In the genomic region with DNA sequence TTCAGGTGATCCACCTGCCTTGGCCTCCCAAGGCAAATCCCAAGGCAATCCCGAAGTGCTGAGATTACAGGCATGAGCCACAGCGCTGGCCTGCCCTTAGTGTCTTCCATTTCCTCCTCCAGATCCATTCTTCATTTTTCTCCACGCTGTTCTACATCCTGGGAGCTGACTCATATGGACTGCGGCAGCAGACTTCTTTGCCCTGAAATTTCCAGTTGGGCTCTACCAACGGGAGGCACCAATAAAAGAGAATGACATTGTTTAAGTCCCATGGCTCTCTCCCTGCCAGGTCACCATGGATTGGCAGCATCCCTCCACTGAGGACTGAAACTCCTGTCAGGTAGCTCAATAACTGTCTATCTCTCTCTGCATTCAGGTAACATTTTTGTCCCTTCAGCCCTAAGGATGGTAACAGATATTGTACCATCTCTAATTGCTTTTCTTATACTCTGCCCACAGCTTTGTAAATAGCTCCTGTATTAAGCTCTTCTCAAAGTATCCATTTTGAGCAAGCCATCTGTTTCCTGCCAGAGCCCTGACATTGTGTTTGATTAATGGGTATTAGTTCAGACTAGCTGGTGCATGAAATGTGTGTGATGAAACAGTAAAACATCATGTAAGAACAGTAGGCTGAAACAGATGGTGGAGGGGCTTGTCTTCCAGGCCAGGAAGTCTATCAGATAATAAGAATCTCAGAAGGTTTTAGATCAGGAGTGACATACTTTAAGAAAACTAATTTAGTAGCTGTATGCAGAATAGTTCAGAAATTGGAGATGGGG, we compare ENCODE assay signal across 9 cellular contexts. TPM values are rescaled to one million over a fixed set of nuclear protein-coding genes. Genes with fewer than 3 reads are reported as not detected.
DNase-seq lines count a peak whose midpoint lies in the region; TF ChIP-seq lines count a peak whose summit lies in the region.
"Had no signal": no experiment of that assay in that cellular context is flagged by ENCODE, and none has a peak within 500 bp of the region (broad histone marks: within the 10 kb centered on the region; RNA-seq: fewer than 3 reads in every experiment).

No MANE protein-coding gene starts in this region.

- peak; percentile 17 for DNase-seq in Ammon's horn (ENCODE audit: low spot score)
- peak; percentile 94 for DNase-seq in Karpas-422
- peak; percentile 93 for DNase-seq in OCI-LY7 (ENCODE audit: low spot score)
- DNase-seq in fibroblast of mammary gland (ENCODE audit: low read depth): peak; percentile 78
- no peak for DNase-seq in GM10248 (ENCODE audit: extremely low spot score)
- no peak for DNase-seq in stomach
- no peak for DNase-seq in sigmoid colon
- no peak for DNase-seq in activated naive CD4-positive, alpha-beta T cell treated with Interleukin-2 at 50 U/mL for 16 hours

- H3K79me2 ChIP-seq in Karpas-422 (ENCODE audit: low read length) (peaks cover 20% of the 10 kb centered on the region), OCI-LY7 (ENCODE audit: insufficient read depth, low read depth, low read length) (peaks cover 48% of the 10 kb centered on the region)

- no TSS peak for BruUV-seq in OCI-LY7 (replicated peaks; lab: Mats Ljungman, UMichigan)

- POLR2A ChIA-PET in OCI-LY7 (lab: Charles Lee) (interaction anchor here (0.7 to 14.2 kb wide), 10 partner anchors 7 to 291 kb away, joined by 3 to 494 read pairs (median 4); partner anchors contain the start of gene BICRAL), GM10248 (lab: Yijun Ruan, JAX) (no interaction called here)

- H3K4me3 ChIP-seq in Karpas-422 (ENCODE audit: low read length) (peak overlapping the region; percentile 92), OCI-LY7 (ENCODE audit: low read depth, low read length, poor library complexity, severe bottlenecking) (peak overlapping the region; percentile 82), fibroblast of mammary gland (ENCODE audit: control insufficient read depth, low read depth, low read length) (no peak overlapping the region), stomach (no peak overlapping the region), sigmoid colon (no peak overlapping the region)
- H3K4me3 ChIP-seq: tibial artery had no signal

- peaks cover 46% of the 10 kb centered on the region for H3K4me1 ChIP-seq in Karpas-422 (ENCODE audit: low read length)
- peaks cover 46% of the 10 kb centered on the region for H3K4me1 ChIP-seq in OCI-LY7 (ENCODE audit: insufficient read depth, low read length, poor library complexity, severe bottlenecking)
- H3K4me1 ChIP-seq in stomach: peaks cover 15 to 30% (median 24%) of the 10 kb centered on the region in 4 donors
- peaks cover 0 to 20% (median 16%) of the 10 kb centered on the region in 4 donors for H3K4me1 ChIP-seq in sigmoid colon

- peak overlapping the region; percentile 88 for H3K4me2 ChIP-seq in Karpas-422 (ENCODE audit: low read depth, low read length, poor library complexity, severe bottlenecking)
- H3K4me2 ChIP-seq in OCI-LY7 (ENCODE audit: low read length): peak overlapping the region; percentile 75

- 56 to 73% (median 72%) methylated on average over 5 of the region's 5 CpGs for WGBS in stomach, 5 donors
- 79 to 82% methylated on average over 5 of the region's 5 CpGs for WGBS in sigmoid colon, 2 donors

- H3K27ac ChIP-seq in Karpas-422 (ENCODE audit: low read length) (peak overlapping the region; percentile 96), OCI-LY7 (ENCODE audit: low read depth, low read length, poor library complexity, severe bottlenecking) (peak overlapping the region; percentile 95), stomach (peak overlapping the region in 1 of 5 donors; percentile 14), sigmoid colon (no peak overlapping the region)
- H3K27ac ChIP-seq: tibial artery had no signal

- no peaks in the 10 kb centered on the region for H3K9me3 ChIP-seq in Karpas-422 (ENCODE audit: low read length)
- no peaks in the 10 kb centered on the region for H3K9me3 ChIP-seq in OCI-LY7 (ENCODE audit: low read length)
- no peaks in the 10 kb centered on the region for H3K9me3 ChIP-seq in stomach
- no peaks in the 10 kb centered on the region for H3K9me3 ChIP-seq in sigmoid colon
- H3K9me3 ChIP-seq: tibial artery had no signal

- TF ChIP-seq CTCF in OCI-LY7 (conservative IDR thresholded peaks at IDR 0.05; ENCODE audit: low read length) (no peak), fibroblast of mammary gland (conservative IDR thresholded peaks at IDR 0.05; ENCODE audit: control insufficient read depth, insufficient read depth, low read depth, low read length) (no peak), GM10248 (IDR thresholded peaks at IDR 0.05; ENCODE audit: control extremely low read depth, extremely low read depth, low read depth, missing control alignments) (no peak), stomach (IDR thresholded peaks at IDR 0.05) (no peak), sigmoid colon (IDR thresholded peaks at IDR 0.05) (no peak)

- H3K9ac ChIP-seq in Karpas-422 (ENCODE audit: low read length): peak overlapping the region; percentile 99

- TF ChIP-seq EP300 in stomach (IDR thresholded peaks at IDR 0.05): no peak
- TF ChIP-seq EP300 in sigmoid colon (IDR thresholded peaks at IDR 0.05): no peak

- H3K36me3 ChIP-seq in Karpas-422 (ENCODE audit: insufficient read depth, low read length) (peaks cover 11% of the 10 kb centered on the region; the same call in 1 of the 2 replicates), OCI-LY7 (ENCODE audit: insufficient read depth, low read length) (peaks cover 20% of the 10 kb centered on the region), stomach (no peaks in the 10 kb centered on the region), sigmoid colon (no peaks in the 10 kb centered on the region)
- H3K36me3 ChIP-seq: tibial artery had no signal

- H2AFZ ChIP-seq in Karpas-422 (ENCODE audit: low read length) (no peak overlapping the region), OCI-LY7 (ENCODE audit: low read length) (no peak overlapping the region)

- intact Hi-C loops in OCI-LY7 (cut with micrococcal nuclease; ENCODE audit: unreplicated experiment) (loop anchor here (10.0 kb wide), 2 partner anchors 718 to 1018 kb away; no protein-coding TSS in a partner anchor), stomach (cut with DNase I; ENCODE audit: low total_unique reads) (no loop called here), sigmoid colon (cut with DNase I) (no loop called here)

- TF ChIP-seq POLR2A in stomach (IDR thresholded peaks at IDR 0.05) (no peak), sigmoid colon (IDR thresholded peaks at IDR 0.05) (no peak)

- CTCF ChIA-PET in OCI-LY7 (lab: Charles Lee; ENCODE audit: unreplicated experiment): interaction anchor here (1.0 to 1.3 kb wide), 3 partner anchors 16 to 33 kb away, joined by 3 to 6 read pairs (median 3); no protein-coding TSS in a partner anchor
- CTCF ChIA-PET in GM10248 (lab: Yijun Ruan, JAX): interaction anchor here (0.8 to 9.9 kb wide), 7 partner anchors 11 to 195 kb away, joined by 3 to 84 read pairs (median 3); no protein-coding TSS in a partner anchor

- H3K9me2 ChIP-seq in Karpas-422 (replicated peaks; ENCODE audit: insufficient read depth, low read length) (no peaks in the 10 kb centered on the region), OCI-LY7 (ENCODE audit: insufficient read depth, low read length) (no peaks in the 10 kb centered on the region)

- H3K27me3 ChIP-seq in Karpas-422 (ENCODE audit: low read length) (no peaks in the 10 kb centered on the region), stomach (no peaks in the 10 kb centered on the region), sigmoid colon (no peaks in the 10 kb centered on the region)
- H3K27me3 ChIP-seq: tibial artery had no signal

- no peaks in the 10 kb centered on the region; the same call in 1 of the 2 replicates for H4K20me1 ChIP-seq in Karpas-422 (ENCODE audit: insufficient read depth, low read depth, low read length)
- peaks cover 9% of the 10 kb centered on the region; the same call in 1 of the 2 replicates for H4K20me1 ChIP-seq in OCI-LY7 (ENCODE audit: insufficient read depth, low read length)

RNA-seq across cellular contexts. Expression of gene TBCC, which starts 3.6 kb away (rescaled TPM):
- total RNA-seq in Karpas-422 (2014; rRNA removed; shearing (Covaris generic); ENCODE audit: low replicate concordance): 154 and 205 TPM in 2 replicates
- 118 and 136 TPM in 2 replicates for total RNA-seq in OCI-LY7 (2014; rRNA removed; shearing (Covaris generic))
- total RNA-seq in OCI-LY7 (2022): 69.2 and 78.0 TPM in 2 replicates
- 10 to 100 TPM; 14.2 to 33.0 (median 15.2) TPM for total RNA-seq in stomach
- polyA plus RNA-seq in stomach: 10 to 100 TPM; 16.9 to 24.6 (median 19.6) TPM
- total RNA-seq in sigmoid colon: 10 to 100 TPM; 16.6 to 39.6 (median 27.7) TPM
- 10 to 100 TPM; 30.6 to 35.9 (median 35.4) TPM for polyA plus RNA-seq in sigmoid colon

RNA-seq across cellular contexts. Expression of gene PRPH2, which starts 19.9 kb away (rescaled TPM):
- total RNA-seq in Karpas-422 (2014; rRNA removed; shearing (Covaris generic); ENCODE audit: low replicate concordance): not detected in 2 replicates
- not detected in 2 replicates for total RNA-seq in OCI-LY7 (2014; rRNA removed; shearing (Covaris generic))
- total RNA-seq in OCI-LY7 (2022) (not detected in 2 replicates), stomach (1 to 10 TPM in 2 of 5 donors, under 1 TPM in 1, not detected in 2; 0.43 to 4.0 (median 1.2) TPM), sigmoid colon (1 to 10 TPM in 2 of 4 donors, under 1 TPM in 2; 0.66 to 3.5 (median 1.9) TPM)
- polyA plus RNA-seq in stomach (under 1 TPM; 0.38 to 0.92 (median 0.75) TPM), sigmoid colon (under 1 TPM in 2 of 3 donors, not detected in 1; under 0.01 to 0.71 TPM)

RNA-seq across cellular contexts. Expression of gene BICRAL, which starts 39.5 kb away (rescaled TPM):
- total RNA-seq in Karpas-422 (2014; rRNA removed; shearing (Covaris generic); ENCODE audit: low replicate concordance): 8.8 and 16.8 TPM in 2 replicates
- total RNA-seq in OCI-LY7 (2014; rRNA removed; shearing (Covaris generic)): 8.0 and 10.3 TPM in 2 replicates
- total RNA-seq in OCI-LY7 (2022): 25.7 and 27.8 TPM in 2 replicates
- 10 to 100 TPM in 3 of 5 donors, 1 to 10 TPM in 2; 2.9 to 23.2 (median 11.1) TPM for total RNA-seq in stomach
- polyA plus RNA-seq in stomach: 1 to 10 TPM; 2.8 to 4.7 (median 3.1) TPM
- 10 to 100 TPM; 13.6 to 18.5 (median 17.4) TPM for total RNA-seq in sigmoid colon
- 1 to 10 TPM; 4.6 to 7.8 (median 4.8) TPM for polyA plus RNA-seq in sigmoid colon

Comparison
In these comparisons a context has a peak if more than half of its experiments do, and no peak if none do; other contexts are left out.
1. DNase-seq: peak in Ammon's horn (single experiment), Karpas-422 (single experiment), OCI-LY7 (single experiment) and fibroblast of mammary gland (single experiment); none in GM10248 (single experiment), stomach (single experiment), sigmoid colon (single experiment) and activated naive CD4-positive, alpha-beta T cell treated with Interleukin-2 at 50 U/mL for 16 hours (single experiment).
2. H3K27ac ChIP-seq: peak in Karpas-422 (single experiment) and OCI-LY7 (single experiment); none in sigmoid colon (0 of 4).
3. H3K4me3 ChIP-seq: peak in Karpas-422 (single experiment) and OCI-LY7 (single experiment); none in fibroblast of mammary gland (single experiment), stomach (0 of 4) and sigmoid colon (0 of 4).